In the genomic region with DNA sequence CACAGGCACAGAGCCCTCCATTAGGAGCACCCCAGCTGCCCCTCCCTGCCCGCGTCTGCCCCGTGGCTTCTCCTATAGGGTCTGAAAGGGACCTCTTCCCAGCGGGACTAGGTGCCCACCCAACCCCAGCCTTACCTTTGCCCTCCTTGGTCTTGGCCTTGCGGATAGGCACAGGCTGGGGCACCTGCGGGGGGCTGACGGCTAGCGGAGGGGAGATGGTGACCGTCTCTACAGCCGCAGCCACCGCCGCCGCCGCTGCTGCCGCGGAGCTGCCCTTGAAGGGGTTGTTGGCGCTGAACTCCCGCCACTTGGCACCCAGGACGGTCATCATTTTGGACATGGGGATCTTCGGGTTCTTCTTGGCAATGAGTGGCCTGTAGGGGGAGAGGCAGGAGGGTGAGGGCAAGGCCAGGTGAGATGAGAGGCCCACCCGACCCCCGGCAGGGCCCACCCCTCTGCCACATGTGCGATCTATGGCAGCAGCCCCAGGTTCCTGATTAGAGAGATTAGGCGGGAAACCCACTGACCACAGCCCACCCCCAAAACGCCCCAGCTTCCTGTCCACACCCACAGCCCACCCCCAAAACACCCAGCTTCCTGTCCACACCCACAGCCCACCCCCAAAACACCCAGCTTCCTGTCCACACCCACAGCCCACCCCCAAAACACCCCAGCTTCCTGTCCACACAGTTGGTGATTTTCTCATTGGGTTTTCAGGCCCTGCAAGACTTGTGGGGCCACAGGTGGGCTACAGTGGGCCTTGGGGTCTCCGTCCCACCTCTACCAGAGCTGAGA, we compare ENCODE assay signal across 1 cellular context.
TF ChIP-seq lines count a peak whose summit lies in the region.

No MANE protein-coding gene starts in this region.

TF ChIP-seq in K562, 482 proteins besides CTCF, POLR2A, EP300 and RAD21:
- TF ChIP-seq, protein P1, sequence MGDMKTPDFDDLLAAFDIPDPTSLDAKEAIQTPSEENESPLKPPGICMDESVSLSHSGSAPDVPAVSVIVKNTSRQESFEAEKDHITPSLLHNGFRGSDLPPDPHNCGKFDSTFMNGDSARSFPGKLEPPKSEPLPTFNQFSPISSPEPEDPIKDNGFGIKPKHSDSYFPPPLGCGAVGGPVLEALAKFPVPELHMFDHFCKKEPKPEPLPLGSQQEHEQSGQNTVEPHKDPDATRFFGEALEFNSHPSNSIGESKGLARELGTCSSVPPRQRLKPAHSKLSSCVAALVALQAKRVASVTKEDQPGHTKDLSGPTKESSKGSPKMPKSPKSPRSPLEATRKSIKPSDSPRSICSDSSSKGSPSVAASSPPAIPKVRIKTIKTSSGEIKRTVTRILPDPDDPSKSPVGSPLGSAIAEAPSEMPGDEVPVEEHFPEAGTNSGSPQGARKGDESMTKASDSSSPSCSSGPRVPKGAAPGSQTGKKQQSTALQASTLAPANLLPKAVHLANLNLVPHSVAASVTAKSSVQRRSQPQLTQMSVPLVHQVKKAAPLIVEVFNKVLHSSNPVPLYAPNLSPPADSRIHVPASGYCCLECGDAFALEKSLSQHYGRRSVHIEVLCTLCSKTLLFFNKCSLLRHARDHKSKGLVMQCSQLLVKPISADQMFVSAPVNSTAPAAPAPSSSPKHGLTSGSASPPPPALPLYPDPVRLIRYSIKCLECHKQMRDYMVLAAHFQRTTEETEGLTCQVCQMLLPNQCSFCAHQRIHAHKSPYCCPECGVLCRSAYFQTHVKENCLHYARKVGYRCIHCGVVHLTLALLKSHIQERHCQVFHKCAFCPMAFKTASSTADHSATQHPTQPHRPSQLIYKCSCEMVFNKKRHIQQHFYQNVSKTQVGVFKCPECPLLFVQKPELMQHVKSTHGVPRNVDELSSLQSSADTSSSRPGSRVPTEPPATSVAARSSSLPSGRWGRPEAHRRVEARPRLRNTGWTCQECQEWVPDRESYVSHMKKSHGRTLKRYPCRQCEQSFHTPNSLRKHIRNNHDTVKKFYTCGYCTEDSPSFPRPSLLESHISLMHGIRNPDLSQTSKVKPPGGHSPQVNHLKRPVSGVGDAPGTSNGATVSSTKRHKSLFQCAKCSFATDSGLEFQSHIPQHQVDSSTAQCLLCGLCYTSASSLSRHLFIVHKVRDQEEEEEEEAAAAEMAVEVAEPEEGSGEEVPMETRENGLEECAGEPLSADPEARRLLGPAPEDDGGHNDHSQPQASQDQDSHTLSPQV (IDR thresholded peaks at IDR 0.05): no peak
- no peak for TF ChIP-seq GMEB1 (CRISPR knock-in tag; IDR thresholded peaks at IDR 0.05)
- TF ChIP-seq ILF3 (IDR thresholded peaks at IDR 0.05; ENCODE audit: borderline replicate concordance): no peak
- no peak for TF ChIP-seq TCF7 (IDR thresholded peaks at IDR 0.05; ENCODE audit: borderline replicate concordance)
- TF ChIP-seq MITF (IDR thresholded peaks at IDR 0.05): no peak
- TF ChIP-seq ZBTB7A (IDR thresholded peaks at IDR 0.05; ENCODE audit: borderline replicate concordance, control insufficient read depth, low read depth, low read length): 0 out of 2 replicates have a peak, but pooled peaks have one; percentile 15
- TF ChIP-seq ZNF274 (IDR thresholded peaks at IDR 0.05; ENCODE audit: borderline replicate concordance, low read depth, low read length): no peak
- no peak for TF ChIP-seq ZKSCAN3 (CRISPR knock-in tag; IDR thresholded peaks at IDR 0.05)
